9 cellular contexts compared by ENCODE assay signal in genomic region chr11:118620529-118621070, GRCh38. TPM values are rescaled to one million over a fixed set of nuclear protein-coding genes. Genes with fewer than 3 reads are reported as not detected.
A peak's percentile ranks its signal among the peaks of the same experiment; 100 is the strongest.
DNase-seq lines count a peak whose midpoint lies in the region; ATAC-seq and TF ChIP-seq lines count a peak whose summit lies in the region.
"Had no signal": no experiment of that assay in that cellular context is flagged by ENCODE, and none has a peak within 500 bp of the region (broad histone marks: within the 10 kb centered on the region; RNA-seq: fewer than 3 reads in every experiment).

No MANE protein-coding gene starts in this region.

- H3K36me3 ChIP-seq in body of pancreas (replicated peaks in 1 of 2; ENCODE audit: insufficient read depth in 1 of 2, low read depth in 2 of 2) (no peaks in the 10 kb centered on the region), tibial artery (peaks cover 18 to 29% (median 26%) of the 10 kb centered on the region in 3 donors)

- intact Hi-C loops in body of pancreas (cut with DNase I) (no loop called here), left colon (cut with DNase I, micrococcal nuclease) (no loop called here), tibial artery (cut with DNase I; ENCODE audit: low total_unique reads) (no loop called here)

- peaks cover 16% of the 10 kb centered on the region for H3K27me3 Mint-ChIP-seq in activated CD4-positive, alpha-beta T cell treated with anti-CD3 and anti-CD28 coated beads, Interleukin-2, amount 10 ng/mL, durations not matched to agents 7 days and 5 days

- TF ChIP-seq CTCF in body of pancreas (IDR thresholded peaks at IDR 0.05) (no peak), tibial artery (IDR thresholded peaks at IDR 0.05) (no peak)

- H3K4me1 ChIP-seq in body of pancreas (peaks cover 56% of the 10 kb centered on the region), tibial artery (peaks cover 5 to 73% (median 62%) of the 10 kb centered on the region in 4 donors)

- H3K4me1 Mint-ChIP-seq in activated CD4-positive, alpha-beta T cell treated with anti-CD3 and anti-CD28 coated beads, Interleukin-2, amount 10 ng/mL, durations not matched to agents 7 days and 5 days = peaks cover 11% of the 10 kb centered on the region

- H3K36me3 Mint-ChIP-seq in activated CD4-positive, alpha-beta T cell treated with anti-CD3 and anti-CD28 coated beads, Interleukin-2, amount 10 ng/mL, durations not matched to agents 7 days and 5 days (ENCODE audit: low read depth) = no peaks in the 10 kb centered on the region

- CTCF ChIA-PET in activated CD4-positive, alpha-beta T cell treated with anti-CD3 and anti-CD28 coated beads, Interleukin-2, amount 10 ng/mL, durations not matched to agents 7 days and 5 days (lab: Charles Lee) = interaction anchor here (1.4 to 4.1 kb wide), 4 partner anchors 8 to 16 kb away, joined by 3 to 22 read pairs (median 5); no protein-coding TSS in a partner anchor

- H3K27ac Mint-ChIP-seq in activated CD4-positive, alpha-beta T cell treated with anti-CD3 and anti-CD28 coated beads, Interleukin-2, amount 10 ng/mL, durations not matched to agents 7 days and 5 days = no peak overlapping the region

- TF ChIP-seq POLR2A in body of pancreas (IDR thresholded peaks at IDR 0.05) = no peak

- no peak for DNase-seq in activated CD4-positive, alpha-beta T cell treated with anti-CD3 and anti-CD28 coated beads, Interleukin-2, amount 10 ng/mL, durations not matched to agents 7 days and 5 days
- no peak for DNase-seq in activated CD4-positive, alpha-beta T cell treated with anti-CD3 and anti-CD28 coated beads, Interleukin-2, amount 50 U/mL, for 4 hours
- DNase-seq in body of pancreas = peak in 1 of 4 donors; percentile 20
- peak; percentile 14 to 25 for DNase-seq in left colon
- DNase-seq in tibial artery = peak in 1 of 2 donors; percentile 61
- no peak for DNase-seq in NCI-H2171 (lab: John Stamatoyannopoulos, UW)
- DNase-seq in activated gamma-delta T cell (lab: John Stamatoyannopoulos, UW) = no peak

- H3K27me3 ChIP-seq in body of pancreas = no peaks in the 10 kb centered on the region
- H3K27me3 ChIP-seq in tibial artery = no peaks in the 10 kb centered on the region

- POLR2A ChIA-PET in activated CD4-positive, alpha-beta T cell treated with anti-CD3 and anti-CD28 coated beads, Interleukin-2, amount 10 ng/mL, durations not matched to agents 7 days and 5 days (lab: Charles Lee) = interaction anchor here (0.6 to 1.0 kb wide), 2 partner anchors 16 to 48 kb away, joined by 3 read pairs; partner anchors contain the start of gene ARCN1

- H3K9me3 Mint-ChIP-seq in activated CD4-positive, alpha-beta T cell treated with anti-CD3 and anti-CD28 coated beads, Interleukin-2, amount 10 ng/mL, durations not matched to agents 7 days and 5 days = no peaks in the 10 kb centered on the region

- peak overlapping the region; percentile 37 for H3K4me3 Mint-ChIP-seq in activated CD4-positive, alpha-beta T cell treated with anti-CD3 and anti-CD28 coated beads, Interleukin-2, amount 10 ng/mL, durations not matched to agents 7 days and 5 days

- H3K4me3 ChIP-seq in body of pancreas (no peak overlapping the region), tibial artery (peak overlapping the region; percentile 58 to 62)

- H3K27ac ChIP-seq in body of pancreas (peak overlapping the region; percentile 36 to 76 (median 48)), tibial artery (peak overlapping the region; percentile 87 to 93)

- ATAC-seq in body of pancreas (peak; percentile 3), left colon (peak; percentile 27), GM21528 (IDR thresholded peaks at IDR 0.05; ENCODE audit: low FRiP score, unreplicated experiment) (no peak)

- WGBS in body of pancreas, 2 donors = 49 to 64% methylated on average over 6 to 7 of the region's 7 CpGs

- H3K9me3 ChIP-seq in body of pancreas (no peaks in the 10 kb centered on the region), tibial artery (no peaks in the 10 kb centered on the region)

RNA-seq across cellular contexts. Expression of gene PHLDB1, which starts 13.2 kb away (rescaled TPM):
- total RNA-seq in activated CD4-positive, alpha-beta T cell treated with anti-CD3 and anti-CD28 coated beads, Interleukin-2, amount 10 ng/mL, durations not matched to agents 7 days and 5 days = under 1 TPM; 0.06 to 0.12 TPM
- total RNA-seq in body of pancreas (100 to 1,000 TPM in 1 of 2 donors, 10 to 100 TPM in 1; 71.9 to 166 TPM), left colon (10 to 100 TPM; 70.3 to 74.1 TPM)

RNA-seq across cellular contexts. Expression of gene ARCN1, which starts 48.4 kb away (rescaled TPM):
- total RNA-seq in activated CD4-positive, alpha-beta T cell treated with anti-CD3 and anti-CD28 coated beads, Interleukin-2, amount 10 ng/mL, durations not matched to agents 7 days and 5 days = 100 to 1,000 TPM; 113 to 128 TPM
- 10 to 100 TPM; 49.8 to 64.3 TPM for total RNA-seq in body of pancreas
- total RNA-seq in left colon = 100 to 1,000 TPM; 133 to 145 TPM

RNA-seq across cellular contexts. Expression of gene IFT46, which starts 54.9 kb away (rescaled TPM):
- total RNA-seq in activated CD4-positive, alpha-beta T cell treated with anti-CD3 and anti-CD28 coated beads, Interleukin-2, amount 10 ng/mL, durations not matched to agents 7 days and 5 days = 10 to 100 TPM; 12.3 to 13.7 TPM
- total RNA-seq in body of pancreas = 10 to 100 TPM; 17.1 to 24.6 TPM
- total RNA-seq in left colon = 1 to 10 TPM; 6.4 to 10.0 TPM

RNA-seq across cellular contexts. Expression of gene TREH, which starts 58.9 kb away (rescaled TPM):
- total RNA-seq in activated CD4-positive, alpha-beta T cell treated with anti-CD3 and anti-CD28 coated beads, Interleukin-2, amount 10 ng/mL, durations not matched to agents 7 days and 5 days = not detected
- total RNA-seq in body of pancreas (1 to 10 TPM in 1 of 2 donors, not detected in 1; 2.0 TPM), left colon (1 to 10 TPM; 1.2 to 3.3 TPM)
- total RNA-seq: renal cortical epithelial cell had no signal

Comparison
In these comparisons a context has a peak if more than half of its experiments do, and no peak if none do; other contexts are left out.
1. DNase-seq: peak in left colon (2 of 2); none in activated CD4-positive, alpha-beta T cell treated with anti-CD3 and anti-CD28 coated beads, Interleukin-2, amount 10 ng/mL, durations not matched to agents 7 days and 5 days (single experiment), activated CD4-positive, alpha-beta T cell treated with anti-CD3 and anti-CD28 coated beads, Interleukin-2, amount 50 U/mL, for 4 hours (0 of 2), NCI-H2171 (single experiment) and activated gamma-delta T cell (single experiment).
2. H3K4me3 ChIP-seq: peak in tibial artery (2 of 2); none in body of pancreas (0 of 2).
3. RNA of gene PHLDB1, which starts 13.2 kb away (total RNA-seq): 71.9 to 166 TPM in body of pancreas and 70.3 to 74.1 TPM in left colon; 0.06 to 0.12 TPM in activated CD4-positive, alpha-beta T cell treated with anti-CD3 and anti-CD28 coated beads, Interleukin-2, amount 10 ng/mL, durations not matched to agents 7 days and 5 days; every median in the first group is over 10 times any median in the second.